ENCODE assay signal across 8 cellular contexts in the genomic region with DNA sequence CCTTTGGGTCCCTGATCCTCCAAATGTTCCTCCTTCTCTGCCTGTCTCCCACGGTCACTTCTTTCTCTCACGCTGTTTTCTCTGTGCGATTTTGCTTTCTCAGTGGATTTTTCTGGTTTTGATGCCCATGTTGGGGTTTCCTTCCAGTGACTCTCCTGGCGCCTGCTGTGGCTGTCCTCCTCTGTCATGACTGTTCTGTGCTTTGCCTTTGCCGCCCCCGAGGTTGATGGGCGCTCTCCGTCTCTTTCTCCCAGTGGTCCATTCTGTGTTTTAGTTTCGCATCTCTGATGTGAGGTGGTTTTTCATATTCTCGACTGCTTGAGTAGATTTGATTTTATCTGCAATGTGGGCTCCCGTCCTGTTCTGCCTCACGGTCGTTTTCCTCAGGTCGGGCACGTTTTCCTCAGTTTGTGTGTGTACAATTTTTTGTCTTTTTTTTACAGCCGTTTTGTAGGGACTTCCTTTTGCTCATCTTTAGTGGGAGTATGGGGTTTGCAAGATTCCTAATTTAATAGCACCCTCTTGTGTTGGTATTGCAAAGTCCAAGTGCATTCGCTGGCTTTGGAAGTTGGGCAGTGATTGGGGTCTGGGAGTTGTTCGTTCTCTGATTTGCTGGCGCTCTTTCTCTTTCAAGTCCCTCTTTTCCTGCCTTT.
DNase-seq lines count a peak whose midpoint lies in the region; ATAC-seq, FAIRE-seq and TF ChIP-seq lines count a peak whose summit lies in the region.

No MANE protein-coding gene starts in this region.

- TF ChIP-seq RAD21 in A549 (conservative IDR thresholded peaks at IDR 0.05 in 1 of 2, IDR thresholded peaks at IDR 0.05 in 1 of 2), result peak; percentile 95 to 96

- H3K9ac ChIP-seq in mucosa of stomach (ENCODE audit: low read length), result peak overlapping the region; percentile 13

- no peaks in the 10 kb centered on the region for H3K27me3 ChIP-seq in DOHH2 (ENCODE audit: control insufficient read depth, low read length)
- no peaks in the 10 kb centered on the region for H3K27me3 ChIP-seq in esophagus squamous epithelium
- H3K27me3 ChIP-seq in mucosa of stomach (ENCODE audit: control insufficient read depth, insufficient read depth, low read length), result no peaks in the 10 kb centered on the region

- TF ChIP-seq CTCF in A549 (IDR thresholded peaks at IDR 0.05) (peak; percentile 86), DOHH2 (IDR thresholded peaks at IDR 0.05; ENCODE audit: low read depth, low read length, poor library complexity, severe bottlenecking) (peak; percentile 62), esophagus squamous epithelium (IDR thresholded peaks at IDR 0.05) (peak; percentile 54 to 79 (median 70))

- no peaks in the 10 kb centered on the region for H3K27me3 Mint-ChIP-seq in T-cell

- H3K9me3 Mint-ChIP-seq in T-cell, result no peaks in the 10 kb centered on the region

- H3K9me2 ChIP-seq in DOHH2 (replicated peaks; ENCODE audit: control insufficient read depth, low read length), result no peaks in the 10 kb centered on the region

- no peak overlapping the region for H3K4me3 Mint-ChIP-seq in T-cell

- H3K4me1 Mint-ChIP-seq in T-cell, result peaks cover 40 to 42% (median 41%) of the 10 kb centered on the region in 3 donors

- in situ Hi-C loops in KBM-7 (cut with MboI; ENCODE audit: low pct_unique_long_range_greater_than_20kb, low sequenced_read_pairs), result loop anchor here (10.0 kb wide), 1 partner anchor 183 kb away; no protein-coding TSS in a partner anchor

- peak; percentile 83 to 94 for ATAC-seq in A549
- peak; percentile 61 to 85 (median 82) for ATAC-seq in T-cell (replicated peaks in 1 of 4)
- no peak for ATAC-seq in GM19467 (IDR thresholded peaks at IDR 0.05; ENCODE audit: unreplicated experiment)

- peak; percentile 66 to 93 for DNase-seq in A549 (ENCODE audit: low read depth in 1 of 2, low spot score in 1 of 2)
- DNase-seq in KBM-7, result peak; percentile 83
- peak in 5 of 34 experiments; percentile 11 to 31 (median 24) for DNase-seq in T-cell
- no peak for DNase-seq in esophagus squamous epithelium (lab: John Stamatoyannopoulos, UW)
- no peak for DNase-seq in GDM1 (lab: John Stamatoyannopoulos, UW)

- H3K36me3 Mint-ChIP-seq in T-cell, result no peaks in the 10 kb centered on the region

- no peaks in the 10 kb centered on the region for H3K79me2 ChIP-seq in DOHH2 (ENCODE audit: control insufficient read depth, low read length)

- H3K9me3 ChIP-seq in A549 (no peaks in the 10 kb centered on the region), DOHH2 (ENCODE audit: control insufficient read depth, insufficient read depth, low read length) (no peaks in the 10 kb centered on the region), esophagus squamous epithelium (no peaks in the 10 kb centered on the region), mucosa of stomach (ENCODE audit: control insufficient read depth, low read length) (no peaks in the 10 kb centered on the region)

- intact Hi-C loops in esophagus squamous epithelium (cut with DNase I), result loop anchor here (2.0 to 10.0 kb wide), 3 partner anchors 103 to 243 kb away; a partner anchor contains a TSS

- peak; percentile 81 for FAIRE-seq in A549 (lab: Jason Lieb, UNC)

- H3F3A ChIP-seq in DOHH2 (ENCODE audit: control insufficient read depth, insufficient read depth), result no peaks in the 10 kb centered on the region

- H3K4me1 ChIP-seq in A549, result peaks cover 3% of the 10 kb centered on the region; the same call in 1 of the 3 replicates
- peaks cover 10% of the 10 kb centered on the region for H3K4me1 ChIP-seq in DOHH2 (ENCODE audit: control insufficient read depth, low read length)
- H3K4me1 ChIP-seq in esophagus squamous epithelium, result peaks cover 10 to 56% (median 24%) of the 10 kb centered on the region in 3 donors
- H3K4me1 ChIP-seq in mucosa of stomach (ENCODE audit: control insufficient read depth, insufficient read depth, low read length), result peaks cover 46% of the 10 kb centered on the region

- CTCF ChIA-PET in A549 (lab: Yijun Ruan, JAX) (interaction anchor here (1.1 to 8.6 kb wide), 6 partner anchors 10 to 180 kb away, joined by 3 to 134 read pairs (median 4); no protein-coding TSS in a partner anchor), T-cell (lab: Charles Lee) (interaction anchor here in 1 of 2 donors (1.3 kb wide), 1 partner anchor 181 kb away, joined by 3 read pairs; no protein-coding TSS in a partner anchor)

- H3K4me2 ChIP-seq in A549 (peak overlapping the region; percentile 48), DOHH2 (ENCODE audit: low read length) (peak overlapping the region; percentile 39)

- H3K4me3 ChIP-seq in A549, result no peak overlapping the region
- no peak overlapping the region for H3K4me3 ChIP-seq in DOHH2 (ENCODE audit: low read length)
- no peak overlapping the region for H3K4me3 ChIP-seq in esophagus squamous epithelium
- H3K4me3 ChIP-seq in mucosa of stomach (ENCODE audit: low read length), result no peak overlapping the region

- no peak for TF ChIP-seq EP300 in A549 (IDR thresholded peaks at IDR 0.05)

- WGBS in A549 (ENCODE audit: missing lambda C conversion rate), result 34% methylated on average over 19 of the region's 19 CpGs
- WGBS in esophagus squamous epithelium, 2 donors, result 36 to 37% methylated on average over 19 of the region's 19 CpGs

- POLR2A ChIA-PET in A549 (lab: Yijun Ruan, JAX), result no interaction called here
- POLR2A ChIA-PET in T-cell (lab: Charles Lee), result no interaction called here

- no peaks in the 10 kb centered on the region for H3K36me3 ChIP-seq in DOHH2 (ENCODE audit: control insufficient read depth, low read length)
- H3K36me3 ChIP-seq in esophagus squamous epithelium, result no peaks in the 10 kb centered on the region
- H3K36me3 ChIP-seq in mucosa of stomach (ENCODE audit: control insufficient read depth, insufficient read depth, low read length), result no peaks in the 10 kb centered on the region

- no peaks in the 10 kb centered on the region for H4K20me1 ChIP-seq in DOHH2 (ENCODE audit: control insufficient read depth, insufficient read depth, low read depth, low read length)

- TF ChIP-seq POLR2A in A549 (IDR thresholded peaks at IDR 0.05; ENCODE audit: low read length) (no peak), esophagus squamous epithelium (IDR thresholded peaks at IDR 0.05) (no peak)

- no peak overlapping the region for H3K27ac ChIP-seq in A549
- H3K27ac ChIP-seq in DOHH2 (ENCODE audit: low read depth, low read length), result no peak overlapping the region
- H3K27ac ChIP-seq in esophagus squamous epithelium, result peak overlapping the region in 2 of 4 donors; percentile 22

- no peak overlapping the region for H3K27ac Mint-ChIP-seq in T-cell

TF ChIP-seq in A549, 52 proteins besides CTCF, POLR2A, EP300 and RAD21:
- TF ChIP-seq SMC3 (IDR thresholded peaks at IDR 0.05) (peak; percentile 90), MAFK (IDR thresholded peaks at IDR 0.05; ENCODE audit: partially characterized antibody) (no peak)

Comparison
In these comparisons a context has a peak if more than half of its experiments do, and no peak if none do; other contexts are left out.
1. DNase-seq: peak in A549 (2 of 2) and KBM-7 (single experiment); none in esophagus squamous epithelium (single experiment) and GDM1 (single experiment).
2. Peak in every context shown above with its lines, with median percentiles within 50 percentile points of each other: CTCF ChIP-seq.